ENCODE assay signal across 8 cellular contexts in genomic region chr1:184386271-184387068, GRCh38.
A peak's percentile ranks its signal among the peaks of the same experiment; 100 is the strongest.
DNase-seq lines count a peak whose midpoint lies in the region; ATAC-seq and TF ChIP-seq lines count a peak whose summit lies in the region.

C1orf21 (plus strand) TSS chr1:184387029; CDS start chr1:184477510, 90,481 bp downstream.

- peak; percentile 9 for TF ChIP-seq CTCF in C4-2B (conservative IDR thresholded peaks at IDR 0.05)

- peaks cover 7% of the 10 kb centered on the region for H3K27me3 ChIP-seq in NT2/D1 (ENCODE audit: insufficient read depth, insufficient read length)

- H3K9me3 ChIP-seq in NT2/D1 (ENCODE audit: insufficient read depth, low read length) = no peaks in the 10 kb centered on the region

- peak; percentile 84 for ATAC-seq in GM19438 (IDR thresholded peaks at IDR 0.05; ENCODE audit: low read depth, unreplicated experiment)

- H3K9ac ChIP-seq in NT2/D1 (ENCODE audit: insufficient read length, low read depth) = peak within 1 kb of the TSS; percentile 93

- H3K4me1 ChIP-seq in NT2/D1 (ENCODE audit: insufficient read depth, insufficient read length) = peaks cover 3% of the 10 kb centered on the region

- peak within 1 kb of the TSS; percentile 89 for H3K4me3 ChIP-seq in NT2/D1 (ENCODE audit: insufficient read length, low read depth)

- peak; percentile 69 for DNase-seq in HK-2 (ENCODE audit: unreplicated experiment)
- DNase-seq in NT2/D1 (ENCODE audit: low read depth, low spot score) = peak; percentile 82
- DNase-seq in activated T-cell treated with anti-CD3 and anti-CD28 coated beads for 1 hour (ENCODE audit: low read depth) = peak; percentile 36
- DNase-seq in epidermal melanocyte (ENCODE audit: insufficient read length, low spot score) = peak; percentile 82
- DNase-seq in midbrain (lab: John Stamatoyannopoulos, UW) = peak; percentile 83
- peak; percentile 40 to 62 for DNase-seq in stimulated activated CD8-positive, alpha-beta memory T cell treated with anti-CD3 and anti-CD28 coated beads, Interleukin-15, amount 100 ng/mL, for 4 hours (ENCODE audit: low read depth in 2 of 2)

- peak within 1 kb of the TSS; percentile 96 for H3K27ac ChIP-seq in C4-2B

- H3K36me3 ChIP-seq in NT2/D1 (ENCODE audit: insufficient read depth, insufficient read length, low read length) = no peaks in the 10 kb centered on the region

Comparison
In these comparisons a context has a peak if more than half of its experiments do, and no peak if none do; other contexts are left out.
1. Peak in every context shown above with its lines: DNase-seq, ATAC-seq, H3K4me3 ChIP-seq and H3K27ac ChIP-seq.